Comparison of ENCODE assay signal across 20 cellular contexts in genomic region chr12:5789469-5789968, GRCh38.
DNase-seq lines count a peak whose midpoint lies in the region; ATAC-seq, FAIRE-seq and TF ChIP-seq lines count a peak whose summit lies in the region.
"Had no signal": no experiment of that assay in that cellular context is flagged by ENCODE, and none has a peak within 500 bp of the region (broad histone marks: within the 10 kb centered on the region; RNA-seq: fewer than 3 reads in every experiment).

No MANE protein-coding gene starts in this region.

- no peaks in the 10 kb centered on the region for H3K79me2 ChIP-seq in endothelial cell of umbilical vein (ENCODE audit: control insufficient read depth, insufficient read depth, low read length)
- H3K79me2 ChIP-seq: parathyroid adenoma had no signal

- H2AFZ ChIP-seq in endothelial cell of umbilical vein (ENCODE audit: low read depth, low read length), result no peak overlapping the region
- H2AFZ ChIP-seq: parathyroid adenoma had no signal

- ATAC-seq in naive thymus-derived CD4-positive, alpha-beta T cell, result no peak
- ATAC-seq: K562, left lobe of liver had no signal

- dilution Hi-C loops in endothelial cell of umbilical vein (cut with MboI; ENCODE audit: extremely low pct_ligation_motif_present, low sequenced_read_pairs), result no loop called here

- intact Hi-C loops in endothelial cell of umbilical vein (cut with micrococcal nuclease), result no loop called here
- intact Hi-C loops in naive thymus-derived CD4-positive, alpha-beta T cell (cut with micrococcal nuclease), result no loop called here

- FAIRE-seq in RCC 7860 (lab: Jason Lieb, UNC) (no peak), endothelial cell of umbilical vein (lab: Jason Lieb, UNC) (peak; percentile 35), GM12891 (lab: Jason Lieb, UNC) (no peak)
- FAIRE-seq: K562 had no signal

- no peaks in the 10 kb centered on the region for H3K4me1 Mint-ChIP-seq in naive thymus-derived CD4-positive, alpha-beta T cell

- no peak overlapping the region for H3K4me3 Mint-ChIP-seq in naive thymus-derived CD4-positive, alpha-beta T cell
- H3K4me3 Mint-ChIP-seq: activated naive CD4-positive, alpha-beta T cell treated with anti-CD3 and anti-CD28 coated beads for 36 hours; type B pancreatic cell had no signal

- no peak overlapping the region for H3K9ac ChIP-seq in endothelial cell of umbilical vein (replicated peaks; ENCODE audit: extremely low read depth, insufficient read depth, low read length)
- H3K9ac ChIP-seq: parathyroid adenoma had no signal

- TF ChIP-seq CTCF in endothelial cell of umbilical vein (IDR thresholded peaks at IDR 0.05; ENCODE audit: extremely low read depth in 1 of 2, insufficient read depth in 1 of 2, low read depth in 1 of 2, low read length in 2 of 2), result no peak

- H3K9me3 Mint-ChIP-seq in naive thymus-derived CD4-positive, alpha-beta T cell, result no peaks in the 10 kb centered on the region
- H3K9me3 Mint-ChIP-seq: activated naive CD4-positive, alpha-beta T cell treated with anti-CD3 and anti-CD28 coated beads for 36 hours had no signal

- peaks cover 0 to 22% (median 10%) of the 10 kb centered on the region in 5 donors for H3K27me3 Mint-ChIP-seq in naive thymus-derived CD4-positive, alpha-beta T cell

- no peak overlapping the region for H3K4me3 ChIP-seq in endothelial cell of umbilical vein (replicated peaks in 1 of 3; ENCODE audit: insufficient read depth in 1 of 3, low read depth in 1 of 3, low read length in 3 of 3)
- no peak overlapping the region for H3K4me3 ChIP-seq in naive thymus-derived CD4-positive, alpha-beta T cell (ENCODE audit: low read length)
- H3K4me3 ChIP-seq: breast epithelium, K562, spleen had no signal

- no peaks in the 10 kb centered on the region for H3K9me3 ChIP-seq in endothelial cell of umbilical vein (replicated peaks; ENCODE audit: control insufficient read depth, insufficient read depth, low read length)
- H3K9me3 ChIP-seq in naive thymus-derived CD4-positive, alpha-beta T cell (ENCODE audit: control insufficient read depth in 2 of 3, low read length in 3 of 3), result no peaks in the 10 kb centered on the region
- H3K9me3 ChIP-seq: breast epithelium, spleen had no signal

- H3K36me3 Mint-ChIP-seq in naive thymus-derived CD4-positive, alpha-beta T cell, result no peaks in the 10 kb centered on the region

- H3K4me2 ChIP-seq in endothelial cell of umbilical vein (ENCODE audit: insufficient read depth, low read length), result no peak overlapping the region

- no peaks in the 10 kb centered on the region for H3K9me1 ChIP-seq in endothelial cell of umbilical vein (replicated peaks; ENCODE audit: control insufficient read depth, extremely low read depth, insufficient read depth, low read length)

- CTCF ChIA-PET in endothelial cell of umbilical vein (lab: Charles Lee), result interaction anchor here (0.9 to 2.1 kb wide), 2 partner anchors 44 to 361 kb away, joined by 3 to 5 read pairs; no protein-coding TSS in a partner anchor
- CTCF ChIA-PET in naive thymus-derived CD4-positive, alpha-beta T cell (lab: Charles Lee), result no interaction called here

- POLR2A ChIA-PET in endothelial cell of umbilical vein (lab: Charles Lee), result no interaction called here
- POLR2A ChIA-PET in naive thymus-derived CD4-positive, alpha-beta T cell (lab: Charles Lee), result no interaction called here

- no peaks in the 10 kb centered on the region for H4K20me1 ChIP-seq in endothelial cell of umbilical vein (replicated peaks; ENCODE audit: control insufficient read depth, extremely low read depth, insufficient read depth, low read length)

- no peaks in the 10 kb centered on the region for H3K4me1 ChIP-seq in endothelial cell of umbilical vein (ENCODE audit: control insufficient read depth, extremely low read depth, insufficient read depth, low read length)
- no peaks in the 10 kb centered on the region for H3K4me1 ChIP-seq in naive thymus-derived CD4-positive, alpha-beta T cell (ENCODE audit: control insufficient read depth in 2 of 2, insufficient read depth in 2 of 2, low read length in 2 of 2)
- H3K4me1 ChIP-seq: breast epithelium, parathyroid adenoma, spleen had no signal

- TF ChIP-seq POLR2A in endothelial cell of umbilical vein (IDR thresholded peaks at IDR 0.05; ENCODE audit: low read depth, low read length) (no peak), GM12891 (IDR thresholded peaks at IDR 0.05; ENCODE audit: low read depth, low read length) (no peak)

- peaks cover 26 to 30% of the 10 kb centered on the region in 2 experiments for H3K36me3 ChIP-seq in endothelial cell of umbilical vein (ENCODE audit: control insufficient read depth in 2 of 2, extremely low read depth in 1 of 2, insufficient read depth in 2 of 2, low read length in 2 of 2)
- H3K36me3 ChIP-seq in naive thymus-derived CD4-positive, alpha-beta T cell (ENCODE audit: control insufficient read depth in 2 of 3, insufficient read depth in 3 of 3, low read length in 3 of 3), result no peaks in the 10 kb centered on the region
- H3K36me3 ChIP-seq: breast epithelium, spleen had no signal

- H3K27me3 ChIP-seq in endothelial cell of umbilical vein (ENCODE audit: control insufficient read depth in 2 of 2, insufficient read depth in 2 of 2, low read length in 2 of 2), result no peaks in the 10 kb centered on the region
- H3K27me3 ChIP-seq in naive thymus-derived CD4-positive, alpha-beta T cell (ENCODE audit: control insufficient read depth in 2 of 2, insufficient read depth in 2 of 2, low read length in 2 of 2), result no peaks in the 10 kb centered on the region
- H3K27me3 ChIP-seq: spleen had no signal

- DNase-seq in GM04503 (ENCODE audit: low read depth) (peak; percentile 34), RCC 7860 (ENCODE audit: low spot score) (peak; percentile 51), endothelial cell of umbilical vein (ENCODE audit: low read depth, low spot score) (no peak), renal cortical epithelial cell (ENCODE audit: low read depth) (peak; percentile 13), GM12891 (ENCODE audit: insufficient read length, low spot score) (no peak), germinal center (ENCODE audit: low spot score) (no peak), pons (ENCODE audit: low spot score) (no peak)
- no peak for DNase-seq in naive thymus-derived CD4-positive, alpha-beta T cell
- DNase-seq: activated naive CD4-positive, alpha-beta T cell treated with anti-CD3 and anti-CD28 coated beads for 36 hours; C1 segment of cervical spinal cord; DMS 273 treated with DMSO at 0.1 percent for 48 hours; NCI-H1092; spleen; stimulated activated naive CD4-positive, alpha-beta T cell treated with Interleukin-2 at 50 U/mL for 16 hours; T-helper 2 cell had no signal

- no peak overlapping the region for H3K27ac ChIP-seq in endothelial cell of umbilical vein (ENCODE audit: insufficient read depth, low read depth, low read length)
- H3K27ac ChIP-seq in naive thymus-derived CD4-positive, alpha-beta T cell (ENCODE audit: low read depth, low read length), result no peak overlapping the region
- H3K27ac ChIP-seq: breast epithelium, parathyroid adenoma, spleen had no signal

- no TSS peak for BruUV-seq in endothelial cell of umbilical vein (replicated peaks; lab: Mats Ljungman, UMichigan)

- no peak overlapping the region for H3K27ac Mint-ChIP-seq in naive thymus-derived CD4-positive, alpha-beta T cell
- H3K27ac Mint-ChIP-seq: activated naive CD4-positive, alpha-beta T cell treated with anti-CD3 and anti-CD28 coated beads for 36 hours; type B pancreatic cell had no signal

TF ChIP-seq in endothelial cell of umbilical vein, 7 proteins besides CTCF, POLR2A, EP300 and RAD21:
- no peak for TF ChIP-seq POLR2AphosphoS5 (IDR thresholded peaks at IDR 0.05; ENCODE audit: insufficient read depth, low read depth, low read length)
- TF ChIP-seq EZH2 (IDR thresholded peaks at IDR 0.05; ENCODE audit: borderline replicate concordance, low read depth, low read length, severe bottlenecking), result no peak
- no peak for TF ChIP-seq JUN (IDR thresholded peaks at IDR 0.05; ENCODE audit: borderline replicate concordance, insufficient read depth, insufficient read length, low read depth)
- TF ChIP-seq MAX (IDR thresholded peaks at IDR 0.05; ENCODE audit: insufficient read depth, insufficient read length), result no peak
- TF ChIP-seq GATA2 (IDR thresholded peaks at IDR 0.05; ENCODE audit: insufficient read depth, insufficient read length, low read depth, low read length), result no peak
- TF ChIP-seq MYC (IDR thresholded peaks at IDR 0.05; ENCODE audit: low read depth, low read length), result no peak
- no peak for TF ChIP-seq FOS (IDR thresholded peaks at IDR 0.05; ENCODE audit: borderline replicate concordance, insufficient read depth, low read length)

TF ChIP-seq in GM12891, 5 proteins besides CTCF, POLR2A, EP300 and RAD21:
- TF ChIP-seq TAF1 (IDR thresholded peaks at IDR 0.05; ENCODE audit: low read depth, low read length) (no peak), SPI1 (IDR thresholded peaks at IDR 0.05; ENCODE audit: low read depth, low read length) (no peak), POLR2AphosphoS5 (IDR thresholded peaks at IDR 0.05; ENCODE audit: low read depth, low read length) (no peak), POU2F2 (IDR thresholded peaks at IDR 0.05; ENCODE audit: low read depth, low read length) (no peak), PAX5 (IDR thresholded peaks at IDR 0.05; ENCODE audit: insufficient read depth, low read length, severe bottlenecking) (no peak)
TF ChIP-seq in GM12891: peak in this region for 0.

Comparison
In these comparisons a context has a peak if more than half of its experiments do, and no peak if none do; other contexts are left out.
1. DNase-seq: peak in GM04503 (single experiment), RCC 7860 (single experiment) and renal cortical epithelial cell (single experiment); none in endothelial cell of umbilical vein (single experiment), naive thymus-derived CD4-positive, alpha-beta T cell (0 of 9), GM12891 (single experiment), germinal center (single experiment) and pons (single experiment).